ENCODE assay signal across 8 cellular contexts in the genomic region with DNA sequence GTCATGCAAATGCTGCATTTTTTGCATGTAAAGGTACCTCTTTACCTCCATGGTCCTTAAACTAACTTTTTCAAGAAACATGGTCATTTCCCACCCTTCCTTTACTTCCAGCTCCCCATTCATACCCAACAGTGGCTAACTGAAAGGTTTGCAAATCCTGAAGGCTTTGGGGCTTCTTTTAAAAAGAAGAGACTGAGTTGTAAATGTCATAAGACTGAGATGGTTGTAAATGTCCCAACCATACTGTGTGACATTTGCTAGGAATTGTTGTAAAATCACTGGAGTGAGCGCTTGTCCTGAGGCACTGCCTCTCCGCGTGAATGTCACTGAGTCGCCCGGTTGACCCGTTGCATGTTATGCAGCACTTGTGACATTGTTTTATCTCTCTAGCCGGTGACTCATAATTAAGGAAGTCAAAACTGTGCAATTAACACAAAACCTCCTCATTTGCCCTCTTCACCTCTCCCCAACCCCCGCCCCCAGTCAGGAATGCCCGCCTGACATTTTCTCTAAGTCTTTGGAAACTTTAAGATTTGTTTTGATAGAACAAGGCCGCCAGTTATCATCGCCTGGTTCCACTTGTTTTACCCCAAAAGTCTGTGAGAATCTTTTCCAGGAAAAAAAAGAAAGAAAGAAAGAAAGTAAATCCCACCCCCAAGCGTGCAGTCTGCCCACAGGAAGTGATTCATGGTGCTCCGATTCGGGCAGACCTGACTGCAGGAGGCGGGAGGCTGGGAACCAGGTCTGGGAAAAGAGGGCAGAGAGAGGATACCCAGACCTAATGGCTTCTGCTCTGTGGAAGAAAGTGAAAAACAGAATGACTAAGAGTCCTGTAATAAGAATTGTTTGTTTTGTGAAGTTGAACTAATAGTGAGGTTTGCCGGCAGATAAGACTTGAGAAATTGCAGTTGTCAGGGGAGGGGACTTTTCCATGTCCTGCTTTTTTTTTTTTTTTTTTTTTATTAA.
A peak's percentile ranks its signal among the peaks of the same experiment; 100 is the strongest.
DNase-seq lines count a peak whose midpoint lies in the region; ATAC-seq lines count a peak whose summit lies in the region.

No MANE protein-coding gene starts in this region.

- peak; percentile 82 for ATAC-seq in Right ventricle myocardium inferior
- ATAC-seq in HG03139 (IDR thresholded peaks at IDR 0.05; ENCODE audit: unreplicated experiment) = no peak

- H3K9me3 Mint-ChIP-seq in activated T-helper 2 cell treated with anti-CD3 and anti-CD28 coated beads, Interferon-gamma antibody, Interleukin-2, Interleukin-4, amounts not matched to agents 10 μg/mL and 5 μg/mL and 100 μg/mL, durations not matched to agents 14 hours and 24 hours and 36 hours = no peaks in the 10 kb centered on the region

- H3K36me3 Mint-ChIP-seq in activated T-helper 2 cell treated with anti-CD3 and anti-CD28 coated beads, Interferon-gamma antibody, Interleukin-2, Interleukin-4, amounts not matched to agents 10 μg/mL and 5 μg/mL and 100 μg/mL, durations not matched to agents 14 hours and 24 hours and 36 hours (ENCODE audit: low read depth) = peaks cover 22% of the 10 kb centered on the region

- peak overlapping the region; percentile 71 for H3K27ac Mint-ChIP-seq in activated T-helper 2 cell treated with anti-CD3 and anti-CD28 coated beads, Interferon-gamma antibody, Interleukin-2, Interleukin-4, amounts not matched to agents 10 μg/mL and 5 μg/mL and 100 μg/mL, durations not matched to agents 14 hours and 24 hours and 36 hours

- peak; percentile 96 for DNase-seq in GM04503 (ENCODE audit: low read depth)
- peak; percentile 85 for DNase-seq in NOMO-1 treated with DMSO at 0.1 percent for 48 hours (lab: John Stamatoyannopoulos, UW; ENCODE audit: unreplicated experiment)
- DNase-seq in activated T-helper 2 cell treated with anti-CD3 and anti-CD28 coated beads, Interferon-gamma antibody, Interleukin-2, Interleukin-4, amounts not matched to agents 10 μg/mL and 5 μg/mL and 100 μg/mL, durations not matched to agents 14 hours and 24 hours and 36 hours (ENCODE audit: low spot score) = no peak
- no peak for DNase-seq in Right ventricle myocardium inferior (ENCODE audit: missing footprints)
- DNase-seq in pulmonary artery endothelial cell (ENCODE audit: low read depth, low spot score) = peak; percentile 97
- no peak for DNase-seq in NCI-H345 (lab: John Stamatoyannopoulos, UW)
- DNase-seq in NCI-H510A treated with DMSO at 0.1 percent for 48 hours (lab: John Stamatoyannopoulos, UW) = no peak

- H3K4me1 Mint-ChIP-seq in activated T-helper 2 cell treated with anti-CD3 and anti-CD28 coated beads, Interferon-gamma antibody, Interleukin-2, Interleukin-4, amounts not matched to agents 10 μg/mL and 5 μg/mL and 100 μg/mL, durations not matched to agents 14 hours and 24 hours and 36 hours (ENCODE audit: low read depth) = peaks cover 61% of the 10 kb centered on the region

- intact Hi-C loops in activated T-helper 2 cell treated with anti-CD3 and anti-CD28 coated beads, Interferon-gamma antibody, Interleukin-2, Interleukin-4, amounts not matched to agents 10 μg/mL and 5 μg/mL and 100 μg/mL, durations not matched to agents 14 hours and 24 hours and 36 hours (cut with micrococcal nuclease) = loop anchor here (1.0 to 5.0 kb wide), 5 partner anchors 15 to 92 kb away; no protein-coding TSS in a partner anchor
- intact Hi-C loops in Right ventricle myocardium inferior (cut with DNase I) = no loop called here

- H3K27me3 Mint-ChIP-seq in activated T-helper 2 cell treated with anti-CD3 and anti-CD28 coated beads, Interferon-gamma antibody, Interleukin-2, Interleukin-4, amounts not matched to agents 10 μg/mL and 5 μg/mL and 100 μg/mL, durations not matched to agents 14 hours and 24 hours and 36 hours (ENCODE audit: low read depth) = no peaks in the 10 kb centered on the region

- peak overlapping the region; percentile 46 for H3K4me3 Mint-ChIP-seq in activated T-helper 2 cell treated with anti-CD3 and anti-CD28 coated beads, Interferon-gamma antibody, Interleukin-2, Interleukin-4, amounts not matched to agents 10 μg/mL and 5 μg/mL and 100 μg/mL, durations not matched to agents 14 hours and 24 hours and 36 hours (ENCODE audit: low read depth)

Comparison
In these comparisons a context has a peak if more than half of its experiments do, and no peak if none do; other contexts are left out.
1. DNase-seq: peak in GM04503 (single experiment), NOMO-1 treated with DMSO at 0.1 percent for 48 hours (single experiment) and pulmonary artery endothelial cell (single experiment); none in activated T-helper 2 cell treated with anti-CD3 and anti-CD28 coated beads, Interferon-gamma antibody, Interleukin-2, Interleukin-4, amounts not matched to agents 10 μg/mL and 5 μg/mL and 100 μg/mL, durations not matched to agents 14 hours and 24 hours and 36 hours (single experiment), Right ventricle myocardium inferior (single experiment), NCI-H345 (single experiment) and NCI-H510A treated with DMSO at 0.1 percent for 48 hours (single experiment).